In the genomic region with DNA sequence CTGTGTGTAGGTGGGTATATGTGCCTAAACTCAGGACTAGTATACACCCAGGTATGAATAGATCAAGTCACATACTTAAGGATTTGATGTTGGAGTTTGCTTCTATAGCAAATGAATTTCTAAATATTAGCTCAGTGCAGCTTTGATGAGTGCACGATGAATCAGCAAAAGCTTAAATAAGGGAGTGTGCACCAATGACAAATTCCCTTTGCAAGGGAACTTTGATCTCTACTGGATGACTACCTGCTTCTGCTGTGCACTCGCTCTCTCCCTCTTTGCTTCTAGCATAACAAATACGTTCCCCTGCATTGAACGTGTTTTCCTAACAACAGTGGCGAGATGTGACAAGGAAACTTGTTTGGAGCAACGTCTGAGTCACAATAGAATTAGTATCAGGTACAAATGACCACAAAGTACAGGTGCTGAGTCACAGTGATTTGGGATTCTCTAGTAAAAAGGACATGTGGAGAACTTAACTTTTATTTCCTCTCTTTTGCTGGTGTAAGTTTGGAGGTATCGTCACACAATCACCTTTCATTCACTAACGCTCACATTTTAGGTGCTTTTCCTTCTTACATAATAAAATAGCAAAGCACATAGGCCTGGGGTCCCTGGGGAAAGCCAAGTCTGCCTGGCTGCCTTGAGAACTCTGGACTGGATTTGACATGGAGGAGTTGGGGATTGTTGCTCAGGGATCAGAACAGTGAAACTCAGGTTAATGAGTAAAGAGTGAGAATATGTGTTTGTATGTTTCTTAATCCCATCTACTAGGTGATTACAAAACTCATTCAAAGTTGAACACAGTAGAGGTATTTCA, we compare ENCODE assay signal across 1 cellular context.
TF ChIP-seq lines count a peak whose summit lies in the region.

No MANE protein-coding gene starts in this region.

TF ChIP-seq in HepG2, 621 proteins besides CTCF, POLR2A, EP300 and RAD21 (continued from another document and continues in another):
- TF ChIP-seq ZNF407 (CRISPR knock-in tag; IDR thresholded peaks at IDR 0.05; ENCODE audit: not compliant biosample characterization) (no peak), KDM6A (CRISPR knock-in tag; IDR thresholded peaks at IDR 0.05; ENCODE audit: low read depth) (peak; percentile 84), MIER3 (CRISPR knock-in tag; IDR thresholded peaks at IDR 0.05; ENCODE audit: borderline replicate concordance) (peak; percentile 94), ZSCAN30 (CRISPR knock-in tag; IDR thresholded peaks at IDR 0.05) (no peak), TCF12 (IDR thresholded peaks at IDR 0.05) (no peak), TCF12 (CRISPR knock-in tag; IDR thresholded peaks at IDR 0.05) (no peak; the same call in 1 of the 2 replicates), SMAD3 (CRISPR knock-in tag; IDR thresholded peaks at IDR 0.05) (peak; percentile 17; the same call in 1 of the 2 replicates), RAD51 (IDR thresholded peaks at IDR 0.05; ENCODE audit: borderline replicate concordance) (no peak), ZNF333 (CRISPR knock-in tag; IDR thresholded peaks at IDR 0.05; ENCODE audit: borderline replicate concordance) (no peak), ZNF75D (CRISPR knock-in tag; IDR thresholded peaks at IDR 0.05; ENCODE audit: borderline replicate concordance) (no peak), ZFP90 (CRISPR knock-in tag; IDR thresholded peaks at IDR 0.05; ENCODE audit: borderline replicate concordance) (no peak; the same call in 1 of the 2 replicates), ZNF317 (CRISPR knock-in tag; IDR thresholded peaks at IDR 0.05) (peak; percentile 52; the same call in 1 of the 2 replicates), RBM39 (IDR thresholded peaks at IDR 0.05; ENCODE audit: low read depth, low read length, poor library complexity, severe bottlenecking) (no peak), ZNF350 (CRISPR knock-in tag; IDR thresholded peaks at IDR 0.05; ENCODE audit: borderline replicate concordance, low read depth) (no peak), MXD4 (CRISPR knock-in tag; IDR thresholded peaks at IDR 0.05) (no peak; the same call in 1 of the 2 replicates), ZNF878 (CRISPR knock-in tag; IDR thresholded peaks at IDR 0.05) (peak; percentile 95), RELA (CRISPR knock-in tag; IDR thresholded peaks at IDR 0.05) (0 out of 2 replicates have a peak, but pooled peaks have one; percentile 77), FOSL2 (CRISPR knock-in tag; IDR thresholded peaks at IDR 0.05) (peak; percentile 98), ZNF616 (CRISPR knock-in tag; IDR thresholded peaks at IDR 0.05; ENCODE audit: low read depth) (no peak), CEBPG (CRISPR knock-in tag; IDR thresholded peaks at IDR 0.05) (peak; percentile 71), FOXO4 (CRISPR knock-in tag; conservative IDR thresholded peaks at IDR 0.05) (no peak), ZSCAN31 (CRISPR knock-in tag; IDR thresholded peaks at IDR 0.05; ENCODE audit: low read depth) (peak; percentile 89)
- TF ChIP-seq, protein P1, sequence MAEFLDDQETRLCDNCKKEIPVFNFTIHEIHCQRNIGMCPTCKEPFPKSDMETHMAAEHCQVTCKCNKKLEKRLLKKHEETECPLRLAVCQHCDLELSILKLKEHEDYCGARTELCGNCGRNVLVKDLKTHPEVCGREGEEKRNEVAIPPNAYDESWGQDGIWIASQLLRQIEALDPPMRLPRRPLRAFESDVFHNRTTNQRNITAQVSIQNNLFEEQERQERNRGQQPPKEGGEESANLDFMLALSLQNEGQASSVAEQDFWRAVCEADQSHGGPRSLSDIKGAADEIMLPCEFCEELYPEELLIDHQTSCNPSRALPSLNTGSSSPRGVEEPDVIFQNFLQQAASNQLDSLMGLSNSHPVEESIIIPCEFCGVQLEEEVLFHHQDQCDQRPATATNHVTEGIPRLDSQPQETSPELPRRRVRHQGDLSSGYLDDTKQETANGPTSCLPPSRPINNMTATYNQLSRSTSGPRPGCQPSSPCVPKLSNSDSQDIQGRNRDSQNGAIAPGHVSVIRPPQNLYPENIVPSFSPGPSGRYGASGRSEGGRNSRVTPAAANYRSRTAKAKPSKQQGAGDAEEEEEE (CRISPR knock-in tag; IDR thresholded peaks at IDR 0.05; ENCODE audit: borderline replicate concordance): no peak
- TF ChIP-seq, protein P2, sequence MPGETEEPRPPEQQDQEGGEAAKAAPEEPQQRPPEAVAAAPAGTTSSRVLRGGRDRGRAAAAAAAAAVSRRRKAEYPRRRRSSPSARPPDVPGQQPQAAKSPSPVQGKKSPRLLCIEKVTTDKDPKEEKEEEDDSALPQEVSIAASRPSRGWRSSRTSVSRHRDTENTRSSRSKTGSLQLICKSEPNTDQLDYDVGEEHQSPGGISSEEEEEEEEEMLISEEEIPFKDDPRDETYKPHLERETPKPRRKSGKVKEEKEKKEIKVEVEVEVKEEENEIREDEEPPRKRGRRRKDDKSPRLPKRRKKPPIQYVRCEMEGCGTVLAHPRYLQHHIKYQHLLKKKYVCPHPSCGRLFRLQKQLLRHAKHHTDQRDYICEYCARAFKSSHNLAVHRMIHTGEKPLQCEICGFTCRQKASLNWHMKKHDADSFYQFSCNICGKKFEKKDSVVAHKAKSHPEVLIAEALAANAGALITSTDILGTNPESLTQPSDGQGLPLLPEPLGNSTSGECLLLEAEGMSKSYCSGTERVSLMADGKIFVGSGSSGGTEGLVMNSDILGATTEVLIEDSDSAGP (CRISPR knock-in tag; IDR thresholded peaks at IDR 0.05; ENCODE audit: borderline replicate concordance): no peak; the same call in 1 of the 2 replicates
- TF ChIP-seq, protein P3, sequence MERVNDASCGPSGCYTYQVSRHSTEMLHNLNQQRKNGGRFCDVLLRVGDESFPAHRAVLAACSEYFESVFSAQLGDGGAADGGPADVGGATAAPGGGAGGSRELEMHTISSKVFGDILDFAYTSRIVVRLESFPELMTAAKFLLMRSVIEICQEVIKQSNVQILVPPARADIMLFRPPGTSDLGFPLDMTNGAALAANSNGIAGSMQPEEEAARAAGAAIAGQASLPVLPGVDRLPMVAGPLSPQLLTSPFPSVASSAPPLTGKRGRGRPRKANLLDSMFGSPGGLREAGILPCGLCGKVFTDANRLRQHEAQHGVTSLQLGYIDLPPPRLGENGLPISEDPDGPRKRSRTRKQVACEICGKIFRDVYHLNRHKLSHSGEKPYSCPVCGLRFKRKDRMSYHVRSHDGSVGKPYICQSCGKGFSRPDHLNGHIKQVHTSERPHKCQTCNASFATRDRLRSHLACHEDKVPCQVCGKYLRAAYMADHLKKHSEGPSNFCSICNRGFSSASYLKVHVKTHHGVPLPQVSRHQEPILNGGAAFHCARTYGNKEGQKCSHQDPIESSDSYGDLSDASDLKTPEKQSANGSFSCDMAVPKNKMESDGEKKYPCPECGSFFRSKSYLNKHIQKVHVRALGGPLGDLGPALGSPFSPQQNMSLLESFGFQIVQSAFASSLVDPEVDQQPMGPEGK (CRISPR knock-in tag; IDR thresholded peaks at IDR 0.05): peak; percentile 57
- TF ChIP-seq, protein P4, sequence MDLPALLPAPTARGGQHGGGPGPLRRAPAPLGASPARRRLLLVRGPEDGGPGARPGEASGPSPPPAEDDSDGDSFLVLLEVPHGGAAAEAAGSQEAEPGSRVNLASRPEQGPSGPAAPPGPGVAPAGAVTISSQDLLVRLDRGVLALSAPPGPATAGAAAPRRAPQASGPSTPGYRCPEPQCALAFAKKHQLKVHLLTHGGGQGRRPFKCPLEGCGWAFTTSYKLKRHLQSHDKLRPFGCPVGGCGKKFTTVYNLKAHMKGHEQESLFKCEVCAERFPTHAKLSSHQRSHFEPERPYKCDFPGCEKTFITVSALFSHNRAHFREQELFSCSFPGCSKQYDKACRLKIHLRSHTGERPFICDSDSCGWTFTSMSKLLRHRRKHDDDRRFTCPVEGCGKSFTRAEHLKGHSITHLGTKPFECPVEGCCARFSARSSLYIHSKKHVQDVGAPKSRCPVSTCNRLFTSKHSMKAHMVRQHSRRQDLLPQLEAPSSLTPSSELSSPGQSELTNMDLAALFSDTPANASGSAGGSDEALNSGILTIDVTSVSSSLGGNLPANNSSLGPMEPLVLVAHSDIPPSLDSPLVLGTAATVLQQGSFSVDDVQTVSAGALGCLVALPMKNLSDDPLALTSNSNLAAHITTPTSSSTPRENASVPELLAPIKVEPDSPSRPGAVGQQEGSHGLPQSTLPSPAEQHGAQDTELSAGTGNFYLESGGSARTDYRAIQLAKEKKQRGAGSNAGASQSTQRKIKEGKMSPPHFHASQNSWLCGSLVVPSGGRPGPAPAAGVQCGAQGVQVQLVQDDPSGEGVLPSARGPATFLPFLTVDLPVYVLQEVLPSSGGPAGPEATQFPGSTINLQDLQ (CRISPR knock-in tag; IDR thresholded peaks at IDR 0.05): no peak
